In the genomic region with DNA sequence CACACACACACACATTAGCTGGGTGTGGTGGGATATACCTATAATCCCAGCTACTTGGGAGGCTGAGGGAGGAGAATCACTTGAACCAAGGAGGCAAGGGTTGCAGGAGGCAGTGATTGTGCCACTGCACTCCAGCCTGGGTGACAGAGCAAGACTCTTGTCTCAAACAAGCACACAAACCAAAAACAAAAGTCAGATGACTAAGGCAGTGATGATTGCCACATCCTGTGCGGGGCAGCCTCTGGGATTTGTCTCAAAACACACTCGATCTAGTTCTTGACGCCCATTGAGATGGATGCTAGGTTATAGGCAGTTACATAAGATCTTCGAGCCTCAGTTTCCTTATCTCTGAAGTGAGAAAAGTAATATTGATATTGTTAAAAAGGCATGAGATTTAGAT, we compare ENCODE assay signal across 7 cellular contexts. TPM values are rescaled to one million over a fixed set of nuclear protein-coding genes. Genes with fewer than 3 reads are reported as not detected.
DNase-seq lines count a peak whose midpoint lies in the region; ATAC-seq lines count a peak whose summit lies in the region.
"Not testable (repeated sequence)": the region's sequence is repeated elsewhere in the genome, so short reads cannot be mapped to it uniquely, and the experiment has no call there.

No MANE protein-coding gene starts in this region.

- H3K4me3 ChIP-seq in Jurkat, Clone E6-1 (ENCODE audit: low read length); naive thymus-derived CD4-positive, alpha-beta T cell (ENCODE audit: low read length): not testable (repeated sequence)

- H3K9me3 Mint-ChIP-seq in activated naive CD4-positive, alpha-beta T cell treated with anti-CD3 and anti-CD28 coated beads, Interleukin-2, amount 50 U/mL, for 72 hours; naive thymus-derived CD4-positive, alpha-beta T cell: not testable (repeated sequence)

- peak overlapping the region; percentile 85 for H3K27ac Mint-ChIP-seq in T-helper 17 cell
- H3K27ac Mint-ChIP-seq in activated naive CD4-positive, alpha-beta T cell treated with anti-CD3 and anti-CD28 coated beads, Interleukin-2, amount 50 U/mL, for 72 hours: not testable (repeated sequence)
- H3K27ac Mint-ChIP-seq in naive thymus-derived CD4-positive, alpha-beta T cell: peak overlapping the region in 8 of 9 donors; percentile 64 to 88 (median 76)

- DNase-seq in Jurkat, Clone E6-1 (ENCODE audit: low read depth, low spot score): peak; percentile 44
- DNase-seq in T-helper 17 cell (peak in 2 of 3 donors; percentile 27 to 42), fibroblast of gingiva (ENCODE audit: low read depth) (peak; percentile 24)
- DNase-seq in activated CD8-positive, alpha-beta memory T cell treated with anti-CD3 and anti-CD28 coated beads, Interleukin-2, amount 50 U/mL, for 1 hour (ENCODE audit: extremely low read depth): peak; percentile 36
- peak; percentile 49 to 70 for DNase-seq in activated naive CD4-positive, alpha-beta T cell treated with anti-CD3 and anti-CD28 coated beads, Interleukin-2, amount 50 U/mL, for 72 hours (ENCODE audit: low spot score in 2 of 2)
- peak; percentile 13 to 85 (median 80) for DNase-seq in naive thymus-derived CD4-positive, alpha-beta T cell
- DNase-seq in stimulated activated CD4-positive, alpha-beta T cell treated with anti-CD3 and anti-CD28 coated beads, TNF-alpha, amount 100 ng/mL, for 1 hour (ENCODE audit: low read depth in 3 of 3, low spot score in 1 of 3): peak in 2 of 3 donors; percentile 24 to 44

- H3K36me3 ChIP-seq in naive thymus-derived CD4-positive, alpha-beta T cell (ENCODE audit: control insufficient read depth in 2 of 3, insufficient read depth in 3 of 3, low read length in 3 of 3): not testable (repeated sequence)

- not testable (repeated sequence) for H3K27me3 Mint-ChIP-seq in T-helper 17 cell; naive thymus-derived CD4-positive, alpha-beta T cell

- not testable (repeated sequence) for H3K4me1 Mint-ChIP-seq in T-helper 17 cell
- peaks cover 0 to 10% (median 8%) of the 10 kb centered on the region in 7 donors for H3K4me1 Mint-ChIP-seq in naive thymus-derived CD4-positive, alpha-beta T cell

- POLR2A ChIA-PET in naive thymus-derived CD4-positive, alpha-beta T cell (lab: Charles Lee): not testable (repeated sequence)

- ATAC-seq in T-helper 17 cell: peak; percentile 65
- peak; percentile 49 to 71 for ATAC-seq in activated naive CD4-positive, alpha-beta T cell treated with anti-CD3 and anti-CD28 coated beads, Interleukin-2, amount 50 U/mL, for 72 hours
- peak; percentile 72 for ATAC-seq in naive thymus-derived CD4-positive, alpha-beta T cell

- intact Hi-C loops in naive thymus-derived CD4-positive, alpha-beta T cell (cut with micrococcal nuclease): not testable (repeated sequence)

- H3K27me3 ChIP-seq in naive thymus-derived CD4-positive, alpha-beta T cell (ENCODE audit: control insufficient read depth in 2 of 2, insufficient read depth in 2 of 2, low read length in 2 of 2): not testable (repeated sequence)

- CTCF ChIA-PET in naive thymus-derived CD4-positive, alpha-beta T cell (lab: Charles Lee): not testable (repeated sequence)

- H3K27ac ChIP-seq in naive thymus-derived CD4-positive, alpha-beta T cell (ENCODE audit: low read depth, low read length): not testable (repeated sequence)

- H3K9me3 ChIP-seq in T-helper 17 cell (ENCODE audit: control insufficient read depth, low read length, poor library complexity, severe bottlenecking); naive thymus-derived CD4-positive, alpha-beta T cell (ENCODE audit: control insufficient read depth in 2 of 3, low read length in 3 of 3): not testable (repeated sequence)

- H3K4me1 ChIP-seq in naive thymus-derived CD4-positive, alpha-beta T cell (ENCODE audit: control insufficient read depth in 2 of 2, insufficient read depth in 2 of 2, low read length in 2 of 2): not testable (repeated sequence)

- H3K36me3 Mint-ChIP-seq in T-helper 17 cell (ENCODE audit: low read depth); activated naive CD4-positive, alpha-beta T cell treated with anti-CD3 and anti-CD28 coated beads, Interleukin-2, amount 50 U/mL, for 72 hours; naive thymus-derived CD4-positive, alpha-beta T cell: not testable (repeated sequence)

- not testable (repeated sequence) for H3K4me3 Mint-ChIP-seq in T-helper 17 cell
- H3K4me3 Mint-ChIP-seq in naive thymus-derived CD4-positive, alpha-beta T cell: peak overlapping the region in 7 of 10 donors; percentile 27 to 44 (median 33)

RNA-seq across cellular contexts. Expression of a gene that starts 57.8 kb away (rescaled TPM):
- polyA plus RNA-seq in Jurkat, Clone E6-1 (2012; ENCODE audit: insufficient read depth, insufficient read length): 21.4 TPM
- 10 to 100 TPM; 41.3 to 43.5 TPM for total RNA-seq in T-helper 17 cell
- 10 to 100 TPM; 22.8 to 31.6 TPM for total RNA-seq in activated naive CD4-positive, alpha-beta T cell treated with anti-CD3 and anti-CD28 coated beads, Interleukin-2, amount 50 U/mL, for 72 hours
- total RNA-seq in naive thymus-derived CD4-positive, alpha-beta T cell: 10 to 100 TPM; 30.9 to 98.5 (median 48.3) TPM
- polyA plus RNA-seq in naive thymus-derived CD4-positive, alpha-beta T cell: 1 to 10 TPM; 1.7 to 4.4 TPM

Comparison
In these comparisons a context has a peak if more than half of its experiments do, and no peak if none do; other contexts are left out.
1. DNase-seq: peak in every context shown above with its lines; median percentile 80 in naive thymus-derived CD4-positive, alpha-beta T cell; 60 in activated naive CD4-positive, alpha-beta T cell treated with anti-CD3 and anti-CD28 coated beads, Interleukin-2, amount 50 U/mL, for 72 hours; 44 in Jurkat, Clone E6-1; 36 in activated CD8-positive, alpha-beta memory T cell treated with anti-CD3 and anti-CD28 coated beads, Interleukin-2, amount 50 U/mL, for 1 hour; 34 in T-helper 17 cell; 34 in stimulated activated CD4-positive, alpha-beta T cell treated with anti-CD3 and anti-CD28 coated beads, TNF-alpha, amount 100 ng/mL, for 1 hour; 24 in fibroblast of gingiva.